ENCODE assay signal across 26 cellular contexts in the genomic region with DNA sequence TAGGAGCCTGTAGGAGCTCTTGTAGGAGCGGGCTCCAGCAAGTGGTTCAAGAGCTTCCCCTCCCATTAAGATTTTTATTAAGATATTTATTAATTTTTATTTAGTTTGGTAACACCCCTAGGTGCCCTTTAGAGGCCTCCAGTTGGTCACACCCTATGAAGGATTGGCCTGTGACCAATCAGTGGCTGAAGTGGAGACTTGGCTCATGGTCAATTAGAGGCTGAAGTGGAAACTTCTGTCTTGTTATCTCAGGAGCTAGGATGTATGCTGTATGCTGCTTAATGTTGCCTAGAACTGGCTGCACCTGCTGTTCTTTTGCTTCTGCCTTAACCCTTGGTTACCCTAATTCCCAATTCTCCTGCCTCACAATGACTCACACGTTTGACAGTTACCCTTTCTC. TPM values are rescaled to one million over a fixed set of nuclear protein-coding genes. Genes with fewer than 3 reads are reported as not detected.
"Had no signal": no experiment of that assay in that cellular context is flagged by ENCODE, and none has a peak within 500 bp of the region (broad histone marks: within the 10 kb centered on the region; RNA-seq: fewer than 3 reads in every experiment).

No MANE protein-coding gene starts in this region.

- H3K36me3 ChIP-seq: adrenal gland, ascending aorta, colonic mucosa, esophagus muscularis mucosa, neutrophil, ovary, prostate gland, tibial artery, WERI-Rb-1 had no signal

- FAIRE-seq: endothelial cell of umbilical vein, frontal cortex, urothelium cell line had no signal

- H3K27ac ChIP-seq: adrenal gland, ascending aorta, colonic mucosa, dorsolateral prefrontal cortex, esophagus muscularis mucosa, neutrophil, ovary, prostate gland, tibial artery, WERI-Rb-1 had no signal

- H3K4me1 ChIP-seq: adrenal gland, ascending aorta, colonic mucosa, prostate gland, tibial artery had no signal

- DNase-seq: activated CD4-positive, alpha-beta T cell treated with anti-CD3 and anti-CD28 coated beads, Interleukin-2, amount 10 ng/mL, durations not matched to agents 7 days and 5 days; activated CD4-positive, CD25-positive, alpha-beta regulatory T cell treated with anti-CD3 and anti-CD28 coated beads, Interleukin-2, amount 50 U/mL, for 72 hours; activated CD8-positive, alpha-beta memory T cell treated with anti-CD3 and anti-CD28 coated beads, Interleukin-2, amount 10 ng/mL, durations not matched to agents 7 days and 5 days; activated CD8-positive, alpha-beta T cell treated with anti-CD3 and anti-CD28 coated beads for 36 hours; activated gamma-delta T cell; adrenal gland; colonic mucosa; dorsolateral prefrontal cortex; effector memory CD8-positive, alpha-beta T cell; glutamatergic neuron; hypothalamus; ovary; stimulated activated CD4-positive, alpha-beta T cell treated with anti-CD3 and anti-CD28 coated beads, Interleukin-4, amount 100 ng/mL, for 4 hours; stimulated activated naive CD8-positive, alpha-beta T cell treated with anti-CD3 and anti-CD28 coated beads, Interleukin-15, Interleukin-2, amounts not matched to agents 100 U/mL and 50 U/mL, for 24 hours; T-helper 17 cell; tibial artery; WERI-Rb-1 had no signal

- H3K9me3 ChIP-seq: adrenal gland, ascending aorta, colonic mucosa, esophagus muscularis mucosa, neutrophil, ovary, prostate gland, tibial artery had no signal

- ATAC-seq: activated CD8-positive, alpha-beta memory T cell treated with anti-CD3 and anti-CD28 coated beads, Interleukin-2, amount 10 ng/mL, durations not matched to agents 7 days and 5 days; activated CD8-positive, alpha-beta T cell treated with anti-CD3 and anti-CD28 coated beads for 36 hours; activated naive CD4-positive, alpha-beta T cell treated with anti-CD3 and anti-CD28 coated beads, Interleukin-2, amount 50 U/mL, for 72 hours; effector memory CD8-positive, alpha-beta T cell; natural killer cell treated with Interleukin-12 subunit alpha and Interleukin-12 subunit beta and Interleukin-15 and Interleukin-18, amount 100 ng/mL, for 72 hours; stimulated activated naive CD8-positive, alpha-beta T cell treated with anti-CD3 and anti-CD28 coated beads, Interleukin-15, Interleukin-2, amounts not matched to agents 100 U/mL and 50 U/mL, for 24 hours; T-helper 17 cell had no signal

- H3K4me3 ChIP-seq: adrenal gland, ascending aorta, colonic mucosa, dorsolateral prefrontal cortex, esophagus muscularis mucosa, ovary, prostate gland, tibial artery had no signal

- H3K27me3 ChIP-seq: adrenal gland, ascending aorta, colonic mucosa, dorsolateral prefrontal cortex, neutrophil, ovary, tibial artery had no signal

RNA-seq across cellular contexts. Expression of a gene that starts 48.7 kb away (rescaled TPM):
- total RNA-seq: activated CD4-positive, alpha-beta T cell treated with anti-CD3 and anti-CD28 coated beads, Interleukin-2, amount 10 ng/mL, durations not matched to agents 7 days and 5 days; activated CD8-positive, alpha-beta memory T cell treated with anti-CD3 and anti-CD28 coated beads, Interleukin-2, amount 10 ng/mL, durations not matched to agents 7 days and 5 days; activated CD8-positive, alpha-beta T cell treated with anti-CD3 and anti-CD28 coated beads for 36 hours; ascending aorta; endothelial cell of umbilical vein; natural killer cell treated with Interleukin-12 subunit alpha and Interleukin-12 subunit beta and Interleukin-15 and Interleukin-18, amount 100 ng/mL, for 72 hours; T-helper 17 cell had no signal
